Comparison of ENCODE assay signal across 8 cellular contexts in genomic region chr12:93377543-93378372, GRCh38. TPM values are rescaled to one million over a fixed set of nuclear protein-coding genes. Genes with fewer than 3 reads are reported as not detected.
DNase-seq lines count a peak whose midpoint lies in the region; ATAC-seq and TF ChIP-seq lines count a peak whose summit lies in the region.
"Not testable (repeated sequence)": the region's sequence is repeated elsewhere in the genome, so short reads cannot be mapped to it uniquely, and the experiment has no call there.

Gene NUDT4 (plus strand): TSS chr12:93377925. CDS start chr12:93378323, 398 bp downstream.

- not testable (repeated sequence) for TF ChIP-seq EP300 in Ishikawa (IDR thresholded peaks at IDR 0.05; ENCODE audit: borderline replicate concordance)

- peak; percentile 56 for ATAC-seq in GM21576 (IDR thresholded peaks at IDR 0.05; ENCODE audit: unreplicated experiment)

- DNase-seq in DMS 273 treated with DMSO at 0.1 percent for 48 hours (lab: John Stamatoyannopoulos, UW) (peak; percentile 66), OCI-M2 (lab: John Stamatoyannopoulos, UW; ENCODE audit: unreplicated experiment) (peak; percentile 52), activated T-cell treated with anti-CD3 and anti-CD28 coated beads for 24 hours (ENCODE audit: low read depth) (peak; percentile 94), epithelial cell of esophagus (ENCODE audit: low read depth) (peak; percentile 94), mucosa of gallbladder (ENCODE audit: low spot score) (peak; percentile 98)
- DNase-seq in stimulated activated CD8-positive, alpha-beta memory T cell treated with anti-CD3 and anti-CD28 coated beads, Interleukin-4, amount 100 ng/mL, for 24 hours (ENCODE audit: low read depth): peak; percentile 98

- not testable (repeated sequence) for TF ChIP-seq CTCF in epithelial cell of esophagus (IDR thresholded peaks at IDR 0.05; ENCODE audit: insufficient read depth, low read depth, low read length, missing control alignments)

- not testable (repeated sequence) for TF ChIP-seq RAD21 in Ishikawa (IDR thresholded peaks at IDR 0.05; ENCODE audit: low read depth)

- H3K4me3 ChIP-seq in epithelial cell of esophagus (ENCODE audit: low read length): peak within 1 kb of the TSS; percentile 82

TF ChIP-seq in Ishikawa, 13 proteins besides CTCF, POLR2A, EP300 and RAD21:
- TF ChIP-seq TEAD4 (IDR thresholded peaks at IDR 0.05) (0 out of 2 replicates have a peak, but pooled peaks have one; percentile 4), TAF1 (IDR thresholded peaks at IDR 0.05; ENCODE audit: low read depth) (peak; percentile 68), YY1 (IDR thresholded peaks at IDR 0.05; ENCODE audit: low read depth) (peak; percentile 30; the same call in 1 of the 2 replicates), MAX (IDR thresholded peaks at IDR 0.05) (peak; percentile 68), NFIC (IDR thresholded peaks at IDR 0.05) (peak; percentile 51)

RNA-seq across cellular contexts. Expression of gene NUDT4, which starts in this region (rescaled TPM):
- total RNA-seq in mucosa of gallbladder: 393 TPM

Comparison
In these comparisons a context has a peak if more than half of its experiments do, and no peak if none do; other contexts are left out.
1. Peak in every context shown above with its lines: DNase-seq, ATAC-seq and H3K4me3 ChIP-seq.